9 cellular contexts compared by ENCODE assay signal in genomic region chr18:5627756-5628511, GRCh38.
DNase-seq lines count a peak whose midpoint lies in the region; ATAC-seq, FAIRE-seq and TF ChIP-seq lines count a peak whose summit lies in the region.
"Had no signal": no experiment of that assay in that cellular context is flagged by ENCODE, and none has a peak within 500 bp of the region (broad histone marks: within the 10 kb centered on the region; RNA-seq: fewer than 3 reads in every experiment).

No MANE protein-coding gene starts in this region.

- H3K4me1 ChIP-seq in endocrine pancreas (ENCODE audit: control insufficient read depth, insufficient read depth, low read length) (no peaks in the 10 kb centered on the region), muscle layer of duodenum (ENCODE audit: control insufficient read depth in 1 of 2, insufficient read depth in 2 of 2, low read length in 2 of 2) (peaks cover 3 to 15% of the 10 kb centered on the region in 2 donors)

- peak overlapping the region; percentile 66 for H3K4me3 ChIP-seq in endocrine pancreas (ENCODE audit: control insufficient read depth, insufficient read depth, low read length)
- peak overlapping the region; percentile 62 to 76 for H3K4me3 ChIP-seq in muscle layer of duodenum (ENCODE audit: low read depth in 1 of 2, low read length in 2 of 2)

- H3K9me3 ChIP-seq in endocrine pancreas (ENCODE audit: control insufficient read depth, low read length) (no peaks in the 10 kb centered on the region), muscle layer of duodenum (ENCODE audit: control insufficient read depth in 1 of 2, low read length in 2 of 2) (no peaks in the 10 kb centered on the region)

- H3K9ac ChIP-seq in endocrine pancreas (ENCODE audit: control insufficient read depth, insufficient read depth, low read length) = peak overlapping the region; percentile 69

- H3K27ac Mint-ChIP-seq in stimulated activated naive CD8-positive, alpha-beta T cell treated with anti-CD3 and anti-CD28 coated beads, Interleukin-15, Interleukin-2, amounts not matched to agents 100 ng/mL and 50 ng/mL, for 24 hours = no peak overlapping the region

- no peaks in the 10 kb centered on the region for H3K27me3 ChIP-seq in endocrine pancreas (ENCODE audit: control insufficient read depth, insufficient read depth, low read length)
- H3K27me3 ChIP-seq in muscle layer of duodenum (ENCODE audit: low read depth, low read length) = no peaks in the 10 kb centered on the region

- H3K4me1 Mint-ChIP-seq in stimulated activated naive CD8-positive, alpha-beta T cell treated with anti-CD3 and anti-CD28 coated beads, Interleukin-15, Interleukin-2, amounts not matched to agents 100 ng/mL and 50 ng/mL, for 24 hours (ENCODE audit: low read depth) = peaks cover 9% of the 10 kb centered on the region

- no peak for DNase-seq in stimulated activated naive CD8-positive, alpha-beta T cell treated with anti-CD3 and anti-CD28 coated beads, Interleukin-15, Interleukin-2, amounts not matched to agents 100 U/mL and 50 U/mL, for 24 hours
- DNase-seq in GM12892 (ENCODE audit: insufficient read length) (no peak), NCI-H1694 (lab: John Stamatoyannopoulos, UW) (no peak)
- no peak for DNase-seq in activated effector memory CD4-positive, alpha-beta T cell treated with Interleukin-2 at 50 U/mL for 16 hours
- DNase-seq: activated effector memory CD4-positive, alpha-beta T cell treated with anti-CD3 and anti-CD28 coated beads, Interleukin-2, amount 50 U/mL, for 16 hours had no signal

- H3K4me3 Mint-ChIP-seq in stimulated activated naive CD8-positive, alpha-beta T cell treated with anti-CD3 and anti-CD28 coated beads, Interleukin-15, Interleukin-2, amounts not matched to agents 100 ng/mL and 50 ng/mL, for 24 hours = peak overlapping the region; percentile 45

- ATAC-seq in stimulated activated naive CD8-positive, alpha-beta T cell treated with anti-CD3 and anti-CD28 coated beads, Interleukin-15, Interleukin-2, amounts not matched to agents 100 U/mL and 50 U/mL, for 24 hours = no peak
- ATAC-seq in HG02610 (IDR thresholded peaks at IDR 0.05; ENCODE audit: unreplicated experiment) = no peak

- TF ChIP-seq POLR2A in GM12892 (IDR thresholded peaks at IDR 0.05; ENCODE audit: low read depth, low read length) = no peak

- H3K9me3 Mint-ChIP-seq in stimulated activated naive CD8-positive, alpha-beta T cell treated with anti-CD3 and anti-CD28 coated beads, Interleukin-15, Interleukin-2, amounts not matched to agents 100 ng/mL and 50 ng/mL, for 24 hours = no peaks in the 10 kb centered on the region

- peaks cover 24% of the 10 kb centered on the region for H3K27me3 Mint-ChIP-seq in stimulated activated naive CD8-positive, alpha-beta T cell treated with anti-CD3 and anti-CD28 coated beads, Interleukin-15, Interleukin-2, amounts not matched to agents 100 ng/mL and 50 ng/mL, for 24 hours

- H3K36me3 Mint-ChIP-seq in stimulated activated naive CD8-positive, alpha-beta T cell treated with anti-CD3 and anti-CD28 coated beads, Interleukin-15, Interleukin-2, amounts not matched to agents 100 ng/mL and 50 ng/mL, for 24 hours (ENCODE audit: low read depth) = no peaks in the 10 kb centered on the region

- H3K36me3 ChIP-seq in endocrine pancreas (ENCODE audit: control insufficient read depth, insufficient read depth, low read length) (no peaks in the 10 kb centered on the region), muscle layer of duodenum (ENCODE audit: control insufficient read depth in 1 of 2, insufficient read depth in 2 of 2, low read length in 2 of 2) (no peaks in the 10 kb centered on the region)

- FAIRE-seq in GM12892 (lab: Jason Lieb, UNC) = no peak

- peak overlapping the region; percentile 72 for H3K27ac ChIP-seq in muscle layer of duodenum (ENCODE audit: low read length)
